ENCODE assay signal across 17 cellular contexts in genomic region chr2:121977326-121977725, GRCh38.
DNase-seq lines count a peak whose midpoint lies in the region; ATAC-seq and TF ChIP-seq lines count a peak whose summit lies in the region.
"Had no signal": no experiment of that assay in that cellular context is flagged by ENCODE, and none has a peak within 500 bp of the region (broad histone marks: within the 10 kb centered on the region; RNA-seq: fewer than 3 reads in every experiment).

No MANE protein-coding gene starts in this region.

- no peak for DNase-seq in left ventricle myocardium inferior
- no peak for DNase-seq in left cardiac atrium
- peak; percentile 19 for DNase-seq in MG63
- peak; percentile 25 for DNase-seq in choroid plexus epithelial cell (ENCODE audit: low read depth)
- DNase-seq in NCI-H2171 treated with DMSO at 0.1 percent for 48 hours (lab: John Stamatoyannopoulos, UW) = no peak
- no peak for DNase-seq in upper lobe of right lung
- no peak for DNase-seq in GDM1 (lab: John Stamatoyannopoulos, UW)
- DNase-seq: 8988T, HCEC 1CT, IMR-90, NCI-H1417, NCI-H1694 treated with DMSO at 0.1 percent for 48 hours, NCI-H510A, OCI-M1 had no signal

- H3K27ac ChIP-seq in left ventricle myocardium inferior (replicated peaks) (peak overlapping the region; percentile 18), upper lobe of right lung (no peak overlapping the region)
- H3K27ac ChIP-seq: SJSA1 had no signal

- intact Hi-C loops in left ventricle myocardium inferior (cut with micrococcal nuclease) (no loop called here), left cardiac atrium (cut with DNase I) (loop anchor here in 1 of 2 donors (10.0 kb wide), 1 partner anchor 163 kb away; no protein-coding TSS in a partner anchor), upper lobe of right lung (cut with DNase I) (no loop called here)

- H3K4me3 ChIP-seq in left ventricle myocardium inferior (no peak overlapping the region), MG63 (no peak overlapping the region), choroid plexus epithelial cell (ENCODE audit: low read depth, low read length) (no peak overlapping the region), upper lobe of right lung (no peak overlapping the region)
- H3K4me3 ChIP-seq: GM23338, SJSA1 had no signal

- H3K9me3 ChIP-seq in left ventricle myocardium inferior (replicated peaks) (no peaks in the 10 kb centered on the region), MG63 (no peaks in the 10 kb centered on the region), upper lobe of right lung (no peaks in the 10 kb centered on the region)
- H3K9me3 ChIP-seq: SJSA1 had no signal

- H3K27me3 ChIP-seq in left ventricle myocardium inferior (ENCODE audit: low read depth) (peaks cover 13% of the 10 kb centered on the region), MG63 (no peaks in the 10 kb centered on the region; the same call in 1 of the 2 replicates), upper lobe of right lung (no peaks in the 10 kb centered on the region)
- H3K27me3 ChIP-seq: SJSA1 had no signal

- no peak for TF ChIP-seq CTCF in left ventricle myocardium inferior (IDR thresholded peaks at IDR 0.05; ENCODE audit: borderline replicate concordance)
- TF ChIP-seq CTCF in choroid plexus epithelial cell (conservative IDR thresholded peaks at IDR 0.05; ENCODE audit: low read depth, low read length) = no peak
- no peak for TF ChIP-seq CTCF in upper lobe of right lung (IDR thresholded peaks at IDR 0.05)

- peaks cover 12% of the 10 kb centered on the region for H3K4me1 ChIP-seq in left ventricle myocardium inferior
- peaks cover 11% of the 10 kb centered on the region for H3K4me1 ChIP-seq in upper lobe of right lung
- H3K4me1 ChIP-seq: SJSA1 had no signal

- H3K36me3 ChIP-seq in left ventricle myocardium inferior (no peaks in the 10 kb centered on the region), MG63 (no peaks in the 10 kb centered on the region), upper lobe of right lung (no peaks in the 10 kb centered on the region)
- H3K36me3 ChIP-seq: SJSA1 had no signal

- no peak for ATAC-seq in left cardiac atrium
- no peak for ATAC-seq in upper lobe of right lung
- ATAC-seq in HG03378 (IDR thresholded peaks at IDR 0.05; ENCODE audit: unreplicated experiment) = no peak
- ATAC-seq: GM23338 had no signal

Comparison
In these comparisons a context has a peak if more than half of its experiments do, and no peak if none do; other contexts are left out.
1. DNase-seq: peak in MG63 (single experiment) and choroid plexus epithelial cell (single experiment); none in left ventricle myocardium inferior (single experiment), left cardiac atrium (single experiment), NCI-H2171 treated with DMSO at 0.1 percent for 48 hours (single experiment), upper lobe of right lung (single experiment) and GDM1 (single experiment).